ENCODE assay signal across 15 cellular contexts in genomic region chr2:208279236-208279635, GRCh38. TPM values are rescaled to one million over a fixed set of nuclear protein-coding genes. Genes with fewer than 3 reads are reported as not detected.
DNase-seq lines count a peak whose midpoint lies in the region; ATAC-seq and FAIRE-seq lines count a peak whose summit lies in the region.
"Had no signal": no experiment of that assay in that cellular context is flagged by ENCODE, and none has a peak within 500 bp of the region (broad histone marks: within the 10 kb centered on the region; RNA-seq: fewer than 3 reads in every experiment).

No MANE protein-coding gene starts in this region.

- ATAC-seq in GM21825 (IDR thresholded peaks at IDR 0.05; ENCODE audit: unreplicated experiment): no peak
- ATAC-seq in HG03097 (IDR thresholded peaks at IDR 0.05; ENCODE audit: low FRiP score, unreplicated experiment): no peak

- no peak overlapping the region for H3K4me3 ChIP-seq in small intestine (ENCODE audit: low read depth in 1 of 2, low read length in 2 of 2)
- H3K4me3 ChIP-seq: BLaER1 had no signal

- DNase-seq in EL (peak; percentile 15), M059J (ENCODE audit: low read depth) (peak; percentile 43), fibroblast of peridontal ligament (ENCODE audit: extremely low read depth) (peak; percentile 7), small intestine (no peak), MV-4-11 (lab: John Stamatoyannopoulos, UW) (no peak)
- DNase-seq: 8988T, AML-193, DMS53, GOT3, H9 had no signal

- no peaks in the 10 kb centered on the region for H3K27me3 ChIP-seq in small intestine (ENCODE audit: control insufficient read depth in 2 of 2, insufficient read depth in 2 of 2, low read length in 2 of 2)
- H3K27me3 ChIP-seq: BLaER1 had no signal

- H3K27ac ChIP-seq in small intestine (ENCODE audit: low read depth in 1 of 2, low read length in 1 of 2): no peak overlapping the region
- H3K27ac ChIP-seq: BLaER1, KMS-11 had no signal

- H3K4me1 ChIP-seq in small intestine (ENCODE audit: control insufficient read depth in 2 of 2, insufficient read depth in 1 of 2, low read depth in 1 of 2, low read length in 1 of 2): no peaks in the 10 kb centered on the region
- H3K4me1 ChIP-seq: BLaER1 had no signal

- WGBS in small intestine, 3 donors: 94 to 97% (median 97%) methylated on average over 2 of the region's 2 CpGs

- peak; percentile 44 for FAIRE-seq in small intestine (lab: Jason Lieb, UNC)
- FAIRE-seq: GM12891 had no signal

- H3K36me3 ChIP-seq in small intestine (ENCODE audit: control insufficient read depth in 2 of 2, insufficient read depth in 2 of 2, low read length in 2 of 2): peaks cover 8 to 19% of the 10 kb centered on the region in 2 donors

- no peaks in the 10 kb centered on the region for H3K9me3 ChIP-seq in small intestine (ENCODE audit: control insufficient read depth, low read depth)

RNA-seq across cellular contexts. Expression of gene PIKFYVE, which starts 13.2 kb away (rescaled TPM):
- total RNA-seq in M059J (2014; rRNA removed; shearing (Covaris generic)): 12.0 and 16.6 TPM in 2 replicates
- polyA plus RNA-seq in small intestine: 1 to 10 TPM; 5.1 to 8.7 (median 5.4) TPM

RNA-seq across cellular contexts. Expression of gene IDH1, which starts 24.4 kb away (rescaled TPM):
- total RNA-seq in M059J (2014; rRNA removed; shearing (Covaris generic)): 114 and 145 TPM in 2 replicates
- 100 to 1,000 TPM; 115 to 297 (median 265) TPM for polyA plus RNA-seq in small intestine

Comparison
In these comparisons a context has a peak if more than half of its experiments do, and no peak if none do; other contexts are left out.
1. DNase-seq: peak in EL (single experiment), M059J (single experiment) and fibroblast of peridontal ligament (single experiment); none in small intestine (single experiment) and MV-4-11 (single experiment).